13 cellular contexts compared by ENCODE assay signal in genomic region chr4:108247511-108248088, GRCh38.
DNase-seq lines count a peak whose midpoint lies in the region; ATAC-seq and TF ChIP-seq lines count a peak whose summit lies in the region.
"Had no signal": no experiment of that assay in that cellular context is flagged by ENCODE, and none has a peak within 500 bp of the region (broad histone marks: within the 10 kb centered on the region; RNA-seq: fewer than 3 reads in every experiment).

No MANE protein-coding gene starts in this region.

- no peaks in the 10 kb centered on the region for H3K9me2 ChIP-seq in GM23338 (ENCODE audit: insufficient read depth)

- H3K9me3 Mint-ChIP-seq in GM23338 (peaks cover 5% of the 10 kb centered on the region; the same call in 2 of the 3 replicates), HFFc6 (peaks cover 10% of the 10 kb centered on the region)

- no peak overlapping the region for H4K91ac ChIP-seq in mesenchymal stem cell (ENCODE audit: low read length)

- H3K9ac ChIP-seq in mesenchymal stem cell (ENCODE audit: low read length): no peak overlapping the region

- no peak overlapping the region for H3K27ac ChIP-seq in GM23338 (ENCODE audit: low read depth)
- peak overlapping the region; percentile 18 for H3K27ac ChIP-seq in mesenchymal stem cell (ENCODE audit: low read length, poor library complexity, severe bottlenecking)
- H3K27ac ChIP-seq: body of pancreas, esophagus muscularis mucosa had no signal

- H3K9me3 ChIP-seq in mesenchymal stem cell (ENCODE audit: control insufficient read depth, low read length): no peaks in the 10 kb centered on the region
- H3K9me3 ChIP-seq: body of pancreas had no signal

- H3K4me1 ChIP-seq in GM23338 (ENCODE audit: insufficient read depth) (no peaks in the 10 kb centered on the region), mesenchymal stem cell (ENCODE audit: control insufficient read depth, insufficient read depth, low read depth, low read length) (peaks cover 4% of the 10 kb centered on the region)
- H3K4me1 ChIP-seq: body of pancreas, esophagus muscularis mucosa had no signal

- H3K4ac ChIP-seq in mesenchymal stem cell (ENCODE audit: low read depth in 1 of 2, low read length in 2 of 2): no peak overlapping the region

- no peak overlapping the region for H3K4me3 ChIP-seq in GM23338
- no peak overlapping the region for H3K4me3 ChIP-seq in mesenchymal stem cell (ENCODE audit: insufficient read depth in 1 of 2, low read depth in 1 of 2, low read length in 2 of 2)
- H3K4me3 ChIP-seq: body of pancreas, esophagus muscularis mucosa had no signal

- ATAC-seq in GM23338: peak; percentile 87
- no peak for ATAC-seq in HG02623 (IDR thresholded peaks at IDR 0.05; ENCODE audit: unreplicated experiment)
- ATAC-seq: body of pancreas had no signal

- no peak overlapping the region for H3K4me2 ChIP-seq in GM23338
- H3K4me2 ChIP-seq in mesenchymal stem cell (ENCODE audit: low read length, poor library complexity, severe bottlenecking): no peak overlapping the region

- DNase-seq in GM23338 (ENCODE audit: low spot score): peak; percentile 27
- peak; percentile 81 for DNase-seq in NCI-H1417 treated with DMSO at 0.1 percent for 48 hours (lab: John Stamatoyannopoulos, UW)
- peak; percentile 63 to 70 for DNase-seq in SHP77 (lab: John Stamatoyannopoulos, UW)
- DNase-seq in mesenchymal stem cell: peak; percentile 33
- no peak for DNase-seq in activated T-cell treated with anti-CD3 and anti-CD28 coated beads for 4 hours
- DNase-seq in medulla oblongata (ENCODE audit: extremely low spot score): no peak
- no peak for DNase-seq in HFFc6
- DNase-seq: activated T-cell treated with anti-CD3 and anti-CD28 coated beads, Interleukin-2, amount 50 U/mL, for 24 hours; CD8-positive, alpha-beta memory T cell had no signal

- H3K36me3 Mint-ChIP-seq in GM23338 (ENCODE audit: low read depth) (no peaks in the 10 kb centered on the region), HFFc6 (ENCODE audit: low read depth) (no peaks in the 10 kb centered on the region)
- H3K36me3 Mint-ChIP-seq: CD8-positive, alpha-beta memory T cell; IgD-negative memory B cell had no signal

- H3K27ac Mint-ChIP-seq in GM23338 (no peak overlapping the region), HFFc6 (no peak overlapping the region)
- H3K27ac Mint-ChIP-seq: activated T-cell treated with anti-CD3 and anti-CD28 coated beads, Interleukin-2, amount 50 U/mL, for 24 hours; CD8-positive, alpha-beta memory T cell; IgD-negative memory B cell had no signal

- no peak overlapping the region for H2BK5ac ChIP-seq in mesenchymal stem cell (ENCODE audit: low read depth, low read length, poor library complexity, severe bottlenecking)

- H3K79me1 ChIP-seq in mesenchymal stem cell (replicated peaks; ENCODE audit: low read length, poor library complexity, severe bottlenecking): no peaks in the 10 kb centered on the region

- H2AK5ac ChIP-seq in mesenchymal stem cell (ENCODE audit: low read length, severe bottlenecking): no peak overlapping the region

- no peak overlapping the region for H4K8ac ChIP-seq in mesenchymal stem cell (ENCODE audit: low read length)

- H3K14ac ChIP-seq in mesenchymal stem cell (ENCODE audit: low read length in 2 of 2): no peak overlapping the region

- H2BK12ac ChIP-seq in mesenchymal stem cell (ENCODE audit: low read length in 2 of 2): no peak overlapping the region

- H3K27me3 ChIP-seq in GM23338 (ENCODE audit: insufficient read depth) (no peaks in the 10 kb centered on the region), mesenchymal stem cell (ENCODE audit: control insufficient read depth in 1 of 2, insufficient read depth in 1 of 2, low read length in 2 of 2) (no peaks in the 10 kb centered on the region)
- H3K27me3 ChIP-seq: body of pancreas, esophagus muscularis mucosa had no signal

- H3K27me3 Mint-ChIP-seq in GM23338 (ENCODE audit: insufficient read depth, low read depth, poor library complexity): no peaks in the 10 kb centered on the region
- peaks cover 2% of the 10 kb centered on the region for H3K27me3 Mint-ChIP-seq in HFFc6 (ENCODE audit: insufficient read depth)
- H3K27me3 Mint-ChIP-seq: activated T-cell treated with anti-CD3 and anti-CD28 coated beads, Interleukin-2, amount 50 U/mL, for 24 hours; CD8-positive, alpha-beta memory T cell had no signal

- H3K4me1 Mint-ChIP-seq in GM23338 (peaks cover 14% of the 10 kb centered on the region; the same call in 2 of the 3 replicates), HFFc6 (ENCODE audit: low read depth) (no peaks in the 10 kb centered on the region)
- H3K4me1 Mint-ChIP-seq: IgD-negative memory B cell had no signal

- TF ChIP-seq CTCF in GM23338 (conservative IDR thresholded peaks at IDR 0.05; ENCODE audit: low read depth in 2 of 2) (no peak), HFFc6 (IDR thresholded peaks at IDR 0.05) (no peak)

- H3F3A ChIP-seq in GM23338 (replicated peaks; ENCODE audit: low read depth): no peaks in the 10 kb centered on the region

- H3K79me2 ChIP-seq in GM23338 (replicated peaks; ENCODE audit: insufficient read depth): no peaks in the 10 kb centered on the region

- H3K23ac ChIP-seq in mesenchymal stem cell (ENCODE audit: low read length in 2 of 2): no peak overlapping the region

- H3K36me3 ChIP-seq in GM23338 (ENCODE audit: insufficient read depth) (no peaks in the 10 kb centered on the region), mesenchymal stem cell (ENCODE audit: control insufficient read depth in 1 of 2, insufficient read depth in 2 of 2, low read depth in 1 of 2, low read length in 2 of 2) (no peaks in the 10 kb centered on the region)
- H3K36me3 ChIP-seq: esophagus muscularis mucosa had no signal

- peak overlapping the region in 1 of 2 experiments; percentile 5 for H3K18ac ChIP-seq in mesenchymal stem cell (ENCODE audit: low read depth in 1 of 2, low read length in 2 of 2)

- no peaks in the 10 kb centered on the region for H4K20me1 ChIP-seq in GM23338 (replicated peaks; ENCODE audit: insufficient read depth)

- no peak overlapping the region for H3K4me3 Mint-ChIP-seq in GM23338
- H3K4me3 Mint-ChIP-seq in HFFc6: no peak overlapping the region
- H3K4me3 Mint-ChIP-seq: activated T-cell treated with anti-CD3 and anti-CD28 coated beads, Interleukin-2, amount 50 U/mL, for 24 hours; CD8-positive, alpha-beta memory T cell; IgD-negative memory B cell had no signal

- no peak overlapping the region for H2BK15ac ChIP-seq in mesenchymal stem cell (ENCODE audit: low read depth, poor library complexity, severe bottlenecking)

- no peak overlapping the region for H2BK120ac ChIP-seq in mesenchymal stem cell (ENCODE audit: low read depth, low read length)

- 53% methylated on average over 3 of the region's 3 CpGs for WGBS in mesenchymal stem cell

- no peak overlapping the region for H2AFZ ChIP-seq in GM23338
- no peak overlapping the region for H2AFZ ChIP-seq in mesenchymal stem cell (ENCODE audit: low read depth, low read length)

TF ChIP-seq in GM23338, 12 proteins besides CTCF, POLR2A, EP300 and RAD21 (continues in another document):
- no peak for TF ChIP-seq JUNB (IDR thresholded peaks at IDR 0.05; ENCODE audit: unreplicated experiment)
- TF ChIP-seq ETS1 (IDR thresholded peaks at IDR 0.05): no peak

Comparison
In these comparisons a context has a peak if more than half of its experiments do, and no peak if none do; other contexts are left out.
1. DNase-seq: peak in GM23338 (single experiment), NCI-H1417 treated with DMSO at 0.1 percent for 48 hours (single experiment), SHP77 (2 of 2) and mesenchymal stem cell (single experiment); none in activated T-cell treated with anti-CD3 and anti-CD28 coated beads for 4 hours (single experiment), medulla oblongata (single experiment) and HFFc6 (single experiment).